Comparison of ENCODE assay signal across 1 cellular context in the genomic region with DNA sequence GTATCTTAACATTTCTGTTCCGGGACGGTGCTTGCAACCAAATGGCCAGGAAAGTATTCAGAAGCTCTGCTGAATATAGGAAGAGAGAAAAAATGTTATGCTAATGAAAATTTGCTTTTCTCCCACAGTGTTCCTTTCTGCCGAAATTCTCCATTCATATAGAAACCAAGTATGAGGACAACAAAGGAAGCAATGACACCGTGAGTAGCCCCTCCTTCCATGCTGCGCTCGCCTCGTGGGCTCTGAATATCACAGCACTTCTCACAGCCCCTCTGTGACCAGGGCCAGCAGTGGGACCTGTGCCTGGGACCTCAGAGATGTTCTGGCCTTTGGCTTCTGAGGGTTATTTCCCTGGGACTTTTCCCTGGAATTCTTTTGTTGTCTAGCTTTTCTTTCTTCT.
TF ChIP-seq lines count a peak whose summit lies in the region.

No MANE protein-coding gene starts in this region.

TF ChIP-seq in GM12878, 131 proteins besides CTCF, POLR2A, EP300 and RAD21 (continued from another document and continues in another):
- TF ChIP-seq, protein P1, sequence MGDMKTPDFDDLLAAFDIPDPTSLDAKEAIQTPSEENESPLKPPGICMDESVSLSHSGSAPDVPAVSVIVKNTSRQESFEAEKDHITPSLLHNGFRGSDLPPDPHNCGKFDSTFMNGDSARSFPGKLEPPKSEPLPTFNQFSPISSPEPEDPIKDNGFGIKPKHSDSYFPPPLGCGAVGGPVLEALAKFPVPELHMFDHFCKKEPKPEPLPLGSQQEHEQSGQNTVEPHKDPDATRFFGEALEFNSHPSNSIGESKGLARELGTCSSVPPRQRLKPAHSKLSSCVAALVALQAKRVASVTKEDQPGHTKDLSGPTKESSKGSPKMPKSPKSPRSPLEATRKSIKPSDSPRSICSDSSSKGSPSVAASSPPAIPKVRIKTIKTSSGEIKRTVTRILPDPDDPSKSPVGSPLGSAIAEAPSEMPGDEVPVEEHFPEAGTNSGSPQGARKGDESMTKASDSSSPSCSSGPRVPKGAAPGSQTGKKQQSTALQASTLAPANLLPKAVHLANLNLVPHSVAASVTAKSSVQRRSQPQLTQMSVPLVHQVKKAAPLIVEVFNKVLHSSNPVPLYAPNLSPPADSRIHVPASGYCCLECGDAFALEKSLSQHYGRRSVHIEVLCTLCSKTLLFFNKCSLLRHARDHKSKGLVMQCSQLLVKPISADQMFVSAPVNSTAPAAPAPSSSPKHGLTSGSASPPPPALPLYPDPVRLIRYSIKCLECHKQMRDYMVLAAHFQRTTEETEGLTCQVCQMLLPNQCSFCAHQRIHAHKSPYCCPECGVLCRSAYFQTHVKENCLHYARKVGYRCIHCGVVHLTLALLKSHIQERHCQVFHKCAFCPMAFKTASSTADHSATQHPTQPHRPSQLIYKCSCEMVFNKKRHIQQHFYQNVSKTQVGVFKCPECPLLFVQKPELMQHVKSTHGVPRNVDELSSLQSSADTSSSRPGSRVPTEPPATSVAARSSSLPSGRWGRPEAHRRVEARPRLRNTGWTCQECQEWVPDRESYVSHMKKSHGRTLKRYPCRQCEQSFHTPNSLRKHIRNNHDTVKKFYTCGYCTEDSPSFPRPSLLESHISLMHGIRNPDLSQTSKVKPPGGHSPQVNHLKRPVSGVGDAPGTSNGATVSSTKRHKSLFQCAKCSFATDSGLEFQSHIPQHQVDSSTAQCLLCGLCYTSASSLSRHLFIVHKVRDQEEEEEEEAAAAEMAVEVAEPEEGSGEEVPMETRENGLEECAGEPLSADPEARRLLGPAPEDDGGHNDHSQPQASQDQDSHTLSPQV (IDR thresholded peaks at IDR 0.05) = 0 out of 2 replicates have a peak, but pooled peaks have one; percentile 14
- TF ChIP-seq RELA (IDR thresholded peaks at IDR 0.05; ENCODE audit: borderline replicate concordance, partially characterized antibody) = peak; percentile 51
- peak; percentile 84 to 89 for TF ChIP-seq IKZF2 (IDR thresholded peaks at IDR 0.05)
- TF ChIP-seq MYB (IDR thresholded peaks at IDR 0.05; ENCODE audit: borderline replicate concordance, low read depth, low read length) = no peak
- peak; percentile 81 for TF ChIP-seq JUNB (IDR thresholded peaks at IDR 0.05)
- peak; percentile 57 for TF ChIP-seq SKIL (IDR thresholded peaks at IDR 0.05; ENCODE audit: low read depth, poor library complexity, severe bottlenecking)
- TF ChIP-seq TCF12 (IDR thresholded peaks at IDR 0.05; ENCODE audit: low read depth, low read length) = peak; percentile 77
- TF ChIP-seq, protein P2, sequence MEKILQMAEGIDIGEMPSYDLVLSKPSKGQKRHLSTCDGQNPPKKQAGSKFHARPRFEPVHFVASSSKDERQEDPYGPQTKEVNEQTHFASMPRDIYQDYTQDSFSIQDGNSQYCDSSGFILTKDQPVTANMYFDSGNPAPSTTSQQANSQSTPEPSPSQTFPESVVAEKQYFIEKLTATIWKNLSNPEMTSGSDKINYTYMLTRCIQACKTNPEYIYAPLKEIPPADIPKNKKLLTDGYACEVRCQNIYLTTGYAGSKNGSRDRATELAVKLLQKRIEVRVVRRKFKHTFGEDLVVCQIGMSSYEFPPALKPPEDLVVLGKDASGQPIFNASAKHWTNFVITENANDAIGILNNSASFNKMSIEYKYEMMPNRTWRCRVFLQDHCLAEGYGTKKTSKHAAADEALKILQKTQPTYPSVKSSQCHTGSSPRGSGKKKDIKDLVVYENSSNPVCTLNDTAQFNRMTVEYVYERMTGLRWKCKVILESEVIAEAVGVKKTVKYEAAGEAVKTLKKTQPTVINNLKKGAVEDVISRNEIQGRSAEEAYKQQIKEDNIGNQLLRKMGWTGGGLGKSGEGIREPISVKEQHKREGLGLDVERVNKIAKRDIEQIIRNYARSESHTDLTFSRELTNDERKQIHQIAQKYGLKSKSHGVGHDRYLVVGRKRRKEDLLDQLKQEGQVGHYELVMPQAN (conservative IDR thresholded peaks at IDR 0.05) = no peak
- TF ChIP-seq STAT1 (conservative IDR thresholded peaks at IDR 0.05) = no peak
- peak; percentile 82 for TF ChIP-seq IKZF1 (conservative IDR thresholded peaks at IDR 0.05)
- peak; percentile 82 for TF ChIP-seq CUX1 (IDR thresholded peaks at IDR 0.05; ENCODE audit: insufficient replicate concordance, low read depth, low read length)
- no peak for TF ChIP-seq NFYA (IDR thresholded peaks at IDR 0.05; ENCODE audit: borderline replicate concordance, low read depth, low read length)
- TF ChIP-seq HDAC2 (IDR thresholded peaks at IDR 0.05) = no peak
- TF ChIP-seq, protein P3, sequence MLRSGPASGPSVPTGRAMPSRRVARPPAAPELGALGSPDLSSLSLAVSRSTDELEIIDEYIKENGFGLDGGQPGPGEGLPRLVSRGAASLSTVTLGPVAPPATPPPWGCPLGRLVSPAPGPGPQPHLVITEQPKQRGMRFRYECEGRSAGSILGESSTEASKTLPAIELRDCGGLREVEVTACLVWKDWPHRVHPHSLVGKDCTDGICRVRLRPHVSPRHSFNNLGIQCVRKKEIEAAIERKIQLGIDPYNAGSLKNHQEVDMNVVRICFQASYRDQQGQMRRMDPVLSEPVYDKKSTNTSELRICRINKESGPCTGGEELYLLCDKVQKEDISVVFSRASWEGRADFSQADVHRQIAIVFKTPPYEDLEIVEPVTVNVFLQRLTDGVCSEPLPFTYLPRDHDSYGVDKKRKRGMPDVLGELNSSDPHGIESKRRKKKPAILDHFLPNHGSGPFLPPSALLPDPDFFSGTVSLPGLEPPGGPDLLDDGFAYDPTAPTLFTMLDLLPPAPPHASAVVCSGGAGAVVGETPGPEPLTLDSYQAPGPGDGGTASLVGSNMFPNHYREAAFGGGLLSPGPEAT (IDR thresholded peaks at IDR 0.05; ENCODE audit: low read depth) = peak; percentile 79; the same call in 1 of the 2 replicates
- no peak for TF ChIP-seq HDGF (IDR thresholded peaks at IDR 0.05)
- no peak for TF ChIP-seq RB1 (IDR thresholded peaks at IDR 0.05; ENCODE audit: borderline replicate concordance)
- no peak for TF ChIP-seq RCOR1 (conservative IDR thresholded peaks at IDR 0.05; ENCODE audit: low read depth, low read length)
- no peak for TF ChIP-seq SMAD1 (IDR thresholded peaks at IDR 0.05; ENCODE audit: low read depth, partially characterized antibody)
- no peak for TF ChIP-seq ZNF217 (IDR thresholded peaks at IDR 0.05)
- TF ChIP-seq NFIC (IDR thresholded peaks at IDR 0.05; ENCODE audit: low read depth, low read length) = peak; percentile 73
- TF ChIP-seq HCFC1 (IDR thresholded peaks at IDR 0.05; ENCODE audit: low read length) = no peak
- no peak for TF ChIP-seq ATF3 (IDR thresholded peaks at IDR 0.05; ENCODE audit: borderline replicate concordance, extremely low read depth, low read depth, low read length)
- TF ChIP-seq ZNF274 (IDR thresholded peaks at IDR 0.05; ENCODE audit: insufficient read depth, insufficient read length) = no peak
- 0 out of 2 replicates have a peak, but pooled peaks have one; percentile 13 for TF ChIP-seq WRNIP1 (IDR thresholded peaks at IDR 0.05; ENCODE audit: borderline replicate concordance, low read depth, low read length)
- peak; percentile 58; the same call in 1 of the 2 replicates for TF ChIP-seq ZNF687 (IDR thresholded peaks at IDR 0.05)
- TF ChIP-seq BCL11A (IDR thresholded peaks at IDR 0.05; ENCODE audit: low read depth, low read length) = peak; percentile 60; the same call in 1 of the 2 replicates
- 0 out of 2 replicates have a peak, but pooled peaks have one; percentile 52 for TF ChIP-seq ZBED1 (IDR thresholded peaks at IDR 0.05; ENCODE audit: borderline replicate concordance)
- TF ChIP-seq PML (IDR thresholded peaks at IDR 0.05; ENCODE audit: low read length) = peak; percentile 58
- TF ChIP-seq BHLHE40 (IDR thresholded peaks at IDR 0.05; ENCODE audit: borderline replicate concordance in 1 of 2, low read depth in 2 of 2, low read length in 1 of 2) = no peak; a peak in 1 of 4 replicates
- peak; percentile 53; the same call in 1 of the 2 replicates for TF ChIP-seq TAF1 (IDR thresholded peaks at IDR 0.05; ENCODE audit: borderline replicate concordance, low read depth, low read length)
- no peak for TF ChIP-seq E2F4 (IDR thresholded peaks at IDR 0.05; ENCODE audit: low read depth, low read length)
- peak; percentile 71 for TF ChIP-seq CREM (IDR thresholded peaks at IDR 0.05; ENCODE audit: low read depth)
- no peak for TF ChIP-seq SIN3A (IDR thresholded peaks at IDR 0.05; ENCODE audit: low read depth, low read length)
- TF ChIP-seq FOS (IDR thresholded peaks at IDR 0.05; ENCODE audit: borderline replicate concordance, extremely low read depth, insufficient read length) = no peak
- TF ChIP-seq POLR2AphosphoS5 (IDR thresholded peaks at IDR 0.05; ENCODE audit: low read length) = peak; percentile 67; the same call in 1 of the 2 replicates
- TF ChIP-seq TARDBP (IDR thresholded peaks at IDR 0.05; ENCODE audit: borderline replicate concordance) = no peak
